In genomic region chr6:30325150-30325872, GRCh38 we compare ENCODE assay signal across 9 cellular contexts. TPM values are rescaled to one million over a fixed set of nuclear protein-coding genes. Genes with fewer than 3 reads are reported as not detected.
DNase-seq lines count a peak whose midpoint lies in the region; ATAC-seq, FAIRE-seq and TF ChIP-seq lines count a peak whose summit lies in the region.
"Had no signal": no experiment of that assay in that cellular context is flagged by ENCODE, and none has a peak within 500 bp of the region (broad histone marks: within the 10 kb centered on the region; RNA-seq: fewer than 3 reads in every experiment).

No MANE protein-coding gene starts in this region.

- ATAC-seq in DND-41 (ENCODE audit: insufficient read depth, low read depth) = peak; percentile 78

- H3K27ac ChIP-seq in DND-41 (ENCODE audit: low read length) (peak overlapping the region; percentile 91), OCI-LY1 (ENCODE audit: low read depth, low read length, poor library complexity, severe bottlenecking) (peak overlapping the region; percentile 92), cardiac muscle cell (peak overlapping the region; percentile 89)

- H3K9me3 ChIP-seq in DND-41 (ENCODE audit: insufficient read depth, low read length, severe bottlenecking) (no peaks in the 10 kb centered on the region), OCI-LY1 (ENCODE audit: low read length) (no peaks in the 10 kb centered on the region), cardiac muscle cell (ENCODE audit: low read depth) (no peaks in the 10 kb centered on the region)

- H3F3A ChIP-seq in OCI-LY1 (ENCODE audit: insufficient read depth, low read length) = 0 out of 2 replicates have a peak, but pooled peaks cover 3% of the 10 kb centered on the region

- H3K79me2 ChIP-seq in DND-41 (ENCODE audit: insufficient read depth, low read length) (peaks cover 63% of the 10 kb centered on the region), OCI-LY1 (ENCODE audit: insufficient read depth, low read length) (peaks cover 54% of the 10 kb centered on the region)

- FAIRE-seq in frontal cortex (lab: Jason Lieb, UNC) = no peak
- FAIRE-seq: colon had no signal

- H3K4me3 ChIP-seq in DND-41 (ENCODE audit: low read depth in 1 of 2, low read length in 2 of 2) (peak overlapping the region; percentile 82 to 90), OCI-LY1 (ENCODE audit: low read depth, low read length, poor library complexity, severe bottlenecking) (peak overlapping the region; percentile 80), cardiac muscle cell (peak overlapping the region; percentile 78), retinal pigment epithelial cell (ENCODE audit: low read length) (peak overlapping the region; percentile 85)

- peak; percentile 81 for DNase-seq in DND-41
- peak; percentile 61 for DNase-seq in HEK293T (ENCODE audit: extremely low spot score)
- peak; percentile 79 for DNase-seq in activated gamma-delta T cell treated with Interleukin-2 at 50 U/mL for 16 hours
- DNase-seq in cardiac muscle cell (ENCODE audit: low read depth in 1 of 2, low spot score in 1 of 2) = peak in 1 of 2 donors; percentile 59
- no peak for DNase-seq in retinal pigment epithelial cell (ENCODE audit: low read depth)
- no peak for DNase-seq in NCI-H82 treated with DMSO at 0.1 percent for 48 hours (lab: John Stamatoyannopoulos, UW; ENCODE audit: unreplicated experiment)
- no peak for DNase-seq in frontal cortex (ENCODE audit: low spot score in 2 of 2)

- TF ChIP-seq CTCF in DND-41 (IDR thresholded peaks at IDR 0.05; ENCODE audit: borderline replicate concordance, extremely low read depth, low read length, poor library complexity, severe bottlenecking) (no peak), OCI-LY1 (IDR thresholded peaks at IDR 0.05; ENCODE audit: low read length) (no peak), cardiac muscle cell (IDR thresholded peaks at IDR 0.05; ENCODE audit: low read depth, low read length) (no peak), retinal pigment epithelial cell (conservative IDR thresholded peaks at IDR 0.05; ENCODE audit: low read depth, low read length) (no peak)

- POLR2A ChIA-PET in HEK293T (lab: Yijun Ruan, JAX) = interaction anchor here (0.6 to 2.6 kb wide), 11 partner anchors 8 to 112 kb away, joined by 3 to 20 read pairs (median 5); partner anchors contain the start of gene TRIM26

- peaks cover 52% of the 10 kb centered on the region for H3K4me1 ChIP-seq in DND-41 (ENCODE audit: insufficient read depth, low read length)
- peaks cover 37% of the 10 kb centered on the region for H3K4me1 ChIP-seq in OCI-LY1 (ENCODE audit: insufficient read depth, low read length, severe bottlenecking)
- H3K4me1 ChIP-seq in cardiac muscle cell (ENCODE audit: low read depth) = peaks cover 9% of the 10 kb centered on the region

- H3K36me3 ChIP-seq in DND-41 (ENCODE audit: insufficient read depth, low read length) (peaks cover 12% of the 10 kb centered on the region), OCI-LY1 (ENCODE audit: insufficient read depth, low read length) (peaks cover 33% of the 10 kb centered on the region), cardiac muscle cell (no peaks in the 10 kb centered on the region)

- H2AFZ ChIP-seq in DND-41 (ENCODE audit: low read depth, low read length) = peak overlapping the region; percentile 90
- H2AFZ ChIP-seq in OCI-LY1 (ENCODE audit: low read length) = no peak overlapping the region

- no peaks in the 10 kb centered on the region for H3K9me2 ChIP-seq in OCI-LY1 (ENCODE audit: low read depth, low read length)

- H3K9ac ChIP-seq in DND-41 (ENCODE audit: low read depth, low read length) (peak overlapping the region; percentile 88), OCI-LY1 (ENCODE audit: low read length) (peak overlapping the region; percentile 82)

- CTCF ChIA-PET in HEK293T (lab: Yijun Ruan, JAX) = interaction anchor here (1.0 to 1.1 kb wide), 2 partner anchors 105 to 106 kb away, joined by 3 to 4 read pairs; no protein-coding TSS in a partner anchor

- peak overlapping the region; percentile 80 for H3K4me2 ChIP-seq in DND-41 (ENCODE audit: insufficient read depth, low read length)
- H3K4me2 ChIP-seq in OCI-LY1 (ENCODE audit: low read length) = peak overlapping the region; percentile 96

- H4K20me1 ChIP-seq in DND-41 (ENCODE audit: insufficient read depth, low read length) (peaks cover 38% of the 10 kb centered on the region; the same call in 1 of the 2 replicates), OCI-LY1 (ENCODE audit: insufficient read depth, low read length) (no peaks in the 10 kb centered on the region)

- H3K27me3 ChIP-seq in DND-41 (ENCODE audit: insufficient read depth, low read length, poor library complexity) = no peaks in the 10 kb centered on the region
- H3K27me3 ChIP-seq in OCI-LY1 (ENCODE audit: insufficient read depth, low read length) = no peaks in the 10 kb centered on the region
- H3K27me3 ChIP-seq in cardiac muscle cell = no peaks in the 10 kb centered on the region

TF ChIP-seq in HEK293T, 16 proteins besides CTCF, POLR2A, EP300 and RAD21:
- TF ChIP-seq ARNT (IDR thresholded peaks at IDR 0.05) (no peak), FOXM1 (IDR thresholded peaks at IDR 0.05; ENCODE audit: borderline replicate concordance) (no peak), ELF4 (IDR thresholded peaks at IDR 0.05) (no peak), ZNF384 (IDR thresholded peaks at IDR 0.05) (no peak)
TF ChIP-seq in HEK293T: peak in this region for 0.

RNA-seq across cellular contexts. Expression of gene TRIM39, which starts 1.4 kb away (rescaled TPM):
- total RNA-seq in cardiac muscle cell (13.9 and 16.1 TPM in 2 replicates), frontal cortex (9.8 TPM)
- polyA plus RNA-seq in cardiac muscle cell = 15.4 and 19.4 TPM in 2 replicates

RNA-seq across cellular contexts. Expression of gene RPP21, which starts 19.6 kb away (rescaled TPM):
- total RNA-seq in cardiac muscle cell (47.4 and 84.5 TPM in 2 replicates), frontal cortex (23.2 TPM)
- polyA plus RNA-seq in cardiac muscle cell = 62.6 and 65.5 TPM in 2 replicates

Comparison
In these comparisons a context has a peak if more than half of its experiments do, and no peak if none do; other contexts are left out.
1. DNase-seq: peak in DND-41 (single experiment), HEK293T (single experiment) and activated gamma-delta T cell treated with Interleukin-2 at 50 U/mL for 16 hours (single experiment); none in retinal pigment epithelial cell (single experiment), NCI-H82 treated with DMSO at 0.1 percent for 48 hours (single experiment) and frontal cortex (0 of 2).
2. Peak in every context shown above with its lines, with median percentiles within 50 percentile points of each other: H3K27ac ChIP-seq and H3K4me3 ChIP-seq.